25 cellular contexts compared by ENCODE assay signal in genomic region chr18:77263471-77263774, GRCh38. TPM values are rescaled to one million over a fixed set of nuclear protein-coding genes. Genes with fewer than 3 reads are reported as not detected.
"Had no signal": no experiment of that assay in that cellular context is flagged by ENCODE, and none has a peak within 500 bp of the region (broad histone marks: within the 10 kb centered on the region; RNA-seq: fewer than 3 reads in every experiment).

No MANE protein-coding gene starts in this region.

- H3K27me3 ChIP-seq: brain microvascular endothelial cell, cardiac muscle cell had no signal

- H3K4me3 ChIP-seq: cardiac muscle cell, PC-9 had no signal

- H3K36me3 ChIP-seq: brain microvascular endothelial cell, cardiac muscle cell had no signal

- ATAC-seq: activated CD8-positive, alpha-beta T cell treated with anti-CD3 and anti-CD28 coated beads for 36 hours; activated T-cell treated with anti-CD3 and anti-CD28 coated beads, Interleukin-2, amount 50 U/mL, for 72 hours; activated T-helper 17 cell treated with anti-CD3 and anti-CD28 coated beads, Interleukin-2, amount 50 U/mL, for 72 hours had no signal

- DNase-seq: activated CD4-positive, alpha-beta T cell treated with anti-CD3 and anti-CD28 coated beads, Interleukin-2, amount 10 ng/mL, durations not matched to agents 24 days and 14 days; activated CD4-positive, alpha-beta T cell treated with anti-CD3 and anti-CD28 coated beads, Interleukin-2, amount 50 U/mL, for 4 hours; activated CD8-positive, alpha-beta T cell treated with anti-CD3 and anti-CD28 coated beads for 36 hours; activated effector memory CD4-positive, alpha-beta T cell treated with anti-CD3 and anti-CD28 coated beads, Interleukin-2, amount 50 U/mL, for 16 hours; activated naive CD4-positive, alpha-beta T cell; activated naive CD4-positive, alpha-beta T cell treated with anti-CD3 and anti-CD28 coated beads, Interleukin-2, amount 50 U/mL, for 16 hours; activated naive CD8-positive, alpha-beta T cell treated with anti-CD3 and anti-CD28 coated beads for 36 hours; activated T-cell treated with anti-CD3 and anti-CD28 coated beads, Interleukin-2, amount 50 U/mL, for 1 hour; activated T-cell treated with anti-CD3 and anti-CD28 coated beads, Interleukin-2, amount 50 U/mL, for 72 hours; amniotic stem cell; aorta; brain microvascular endothelial cell; NCI-H1092 treated with DMSO at 0.1 percent for 48 hours; NCI-H1694; NCI-H510A; NCI-H748 treated with DMSO at 0.1 percent for 48 hours; NK-92 treated with Interleukin-12 subunit alpha and Interleukin-12 subunit beta, amount 100 ng/mL, for 24 hours; Right ventricle myocardium superior; SW 1271; T-helper 1 cell; T-helper 2 cell; T-helper 9 cell had no signal

- H3K27ac ChIP-seq: brain microvascular endothelial cell, cardiac muscle cell, PC-9 had no signal

RNA-seq across cellular contexts. Expression of gene GALR1, which starts 13.8 kb away (rescaled TPM):
- polyA plus RNA-seq: cardiac muscle cell had no signal
